ENCODE assay signal across 19 cellular contexts in the genomic region with DNA sequence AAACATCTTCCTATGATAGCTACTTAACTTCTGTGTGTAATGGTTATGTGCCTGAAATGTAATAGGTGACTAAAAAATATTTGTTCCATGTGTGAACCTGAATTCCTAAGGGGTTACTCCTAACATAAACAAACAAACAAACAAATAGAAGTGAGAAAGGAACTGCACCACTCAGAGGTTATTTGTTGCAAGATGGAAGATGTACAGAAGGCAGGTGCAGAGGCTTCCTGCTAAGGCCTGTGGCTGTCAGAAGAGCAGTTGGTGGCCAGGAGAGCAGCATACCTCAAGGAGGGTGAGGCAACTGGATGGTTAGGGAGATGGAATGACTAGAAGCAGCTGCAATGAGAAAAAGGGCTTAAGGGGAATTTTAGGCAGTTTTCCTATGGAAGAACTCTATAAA.
"Had no signal": no experiment of that assay in that cellular context is flagged by ENCODE, and none has a peak within 500 bp of the region (broad histone marks: within the 10 kb centered on the region; RNA-seq: fewer than 3 reads in every experiment).

No MANE protein-coding gene starts in this region.

- H3K4me3 ChIP-seq: K562 had no signal

- DNase-seq: Kasumi-1, MV-4-11, NCI-H1048, NCI-H1105, NCI-H1417, NCI-H1436 treated with DMSO at 0.1 percent for 48 hours, NCI-H1694, NCI-H1930, NCI-H2081, NCI-H2107, NCI-H2227 treated with DMSO at 0.1 percent for 48 hours, NCI-H524, NCI-H69, NCI-H774, SHP77 had no signal

- H3K27ac ChIP-seq: HL-60, KMS-11, RWPE1 had no signal

- ATAC-seq: K562 had no signal
